In genomic region chr11:3145206-3145520, GRCh38 we compare ENCODE assay signal across 25 cellular contexts.
"Had no signal": no experiment of that assay in that cellular context is flagged by ENCODE, and none has a peak within 500 bp of the region (broad histone marks: within the 10 kb centered on the region; RNA-seq: fewer than 3 reads in every experiment).

No MANE protein-coding gene starts in this region.

- H3K27ac ChIP-seq: left lung, neutrophil, ovary, prostate gland, uterus, VCaP had no signal

- H3K36me3 ChIP-seq: ovary, prostate gland, uterus had no signal

- H3K27ac Mint-ChIP-seq: activated CD4-positive, alpha-beta memory T cell treated with anti-CD3 and anti-CD28 coated beads, Interleukin-2, amount 10 ng/mL, durations not matched to agents 7 days and 5 days; activated CD4-positive, alpha-beta T cell treated with anti-CD3 and anti-CD28 coated beads, Interleukin-2, amount 10 ng/mL, durations not matched to agents 24 days and 14 days; activated T-helper 1 cell treated with anti-CD3 and anti-CD28 coated beads, Interleukin-12 subunit alpha, Interleukin-12 subunit beta, Interleukin-2, Interleukin-4 antibody, amounts not matched to agents 30 ng/mL and 10 ng/mL and 1 ng/mL, durations not matched to agents 14 hours and 24 hours and 36 hours; stimulated activated naive CD8-positive, alpha-beta T cell treated with anti-CD3 and anti-CD28 coated beads, Interleukin-15, Interleukin-2, amounts not matched to agents 100 ng/mL and 50 ng/mL, for 24 hours had no signal

- ATAC-seq: activated CD4-positive, CD25-positive, alpha-beta regulatory T cell treated with anti-CD3 and anti-CD28 coated beads, Interleukin-2, amount 50 U/mL, for 24 hours; left lung; naive thymus-derived CD8-positive, alpha-beta T cell had no signal

- H3K9me3 Mint-ChIP-seq: activated CD4-positive, alpha-beta memory T cell treated with anti-CD3 and anti-CD28 coated beads, Interleukin-2, amount 10 ng/mL, durations not matched to agents 7 days and 5 days; activated CD4-positive, alpha-beta T cell treated with anti-CD3 and anti-CD28 coated beads, Interleukin-2, amount 10 ng/mL, durations not matched to agents 24 days and 14 days; activated T-helper 1 cell treated with anti-CD3 and anti-CD28 coated beads, Interleukin-12 subunit alpha, Interleukin-12 subunit beta, Interleukin-2, Interleukin-4 antibody, amounts not matched to agents 30 ng/mL and 10 ng/mL and 1 ng/mL, durations not matched to agents 14 hours and 24 hours and 36 hours; naive thymus-derived CD8-positive, alpha-beta T cell; stimulated activated naive CD8-positive, alpha-beta T cell treated with anti-CD3 and anti-CD28 coated beads, Interleukin-15, Interleukin-2, amounts not matched to agents 100 ng/mL and 50 ng/mL, for 24 hours had no signal

- H3K4me1 Mint-ChIP-seq: activated CD4-positive, alpha-beta memory T cell treated with anti-CD3 and anti-CD28 coated beads, Interleukin-2, amount 10 ng/mL, durations not matched to agents 7 days and 5 days; activated CD4-positive, alpha-beta T cell treated with anti-CD3 and anti-CD28 coated beads, Interleukin-2, amount 10 ng/mL, durations not matched to agents 24 days and 14 days had no signal

- H3K9me3 ChIP-seq: left lung, neutrophil, ovary, prostate gland, tibial nerve, uterus had no signal

- H3K4me3 Mint-ChIP-seq: activated CD4-positive, alpha-beta memory T cell treated with anti-CD3 and anti-CD28 coated beads, Interleukin-2, amount 10 ng/mL, durations not matched to agents 7 days and 5 days; activated CD4-positive, alpha-beta T cell treated with anti-CD3 and anti-CD28 coated beads, Interleukin-2, amount 10 ng/mL, durations not matched to agents 24 days and 14 days; activated T-helper 1 cell treated with anti-CD3 and anti-CD28 coated beads, Interleukin-12 subunit alpha, Interleukin-12 subunit beta, Interleukin-2, Interleukin-4 antibody, amounts not matched to agents 30 ng/mL and 10 ng/mL and 1 ng/mL, durations not matched to agents 14 hours and 24 hours and 36 hours; naive thymus-derived CD8-positive, alpha-beta T cell; stimulated activated naive CD8-positive, alpha-beta T cell treated with anti-CD3 and anti-CD28 coated beads, Interleukin-15, Interleukin-2, amounts not matched to agents 100 ng/mL and 50 ng/mL, for 24 hours had no signal

- DNase-seq: activated CD4-positive, alpha-beta memory T cell treated with anti-CD3 and anti-CD28 coated beads, Interleukin-2, amount 10 ng/mL, durations not matched to agents 7 days and 5 days; activated CD4-positive, alpha-beta T cell treated with anti-CD3 and anti-CD28 coated beads, Interleukin-2, amount 10 ng/mL, durations not matched to agents 24 days and 14 days; activated gamma-delta T cell; activated naive CD4-positive, alpha-beta T cell treated with anti-CD3 and anti-CD28 coated beads, Interleukin-2, amount 50 U/mL, for 16 hours; aorta; central memory CD4-positive, alpha-beta T cell; dermis blood vessel endothelial cell; effector CD8-positive, alpha-beta T cell; foreskin melanocyte; left lung; naive thymus-derived CD8-positive, alpha-beta T cell; ovary; stimulated activated CD4-positive, alpha-beta T cell treated with anti-CD3 and anti-CD28 coated beads, Interleukin-12 subunit alpha, Interleukin-12 subunit beta, amount 100 ng/mL, for 4 hours; stimulated activated CD4-positive, alpha-beta T cell treated with anti-CD3 and anti-CD28 coated beads, Interleukin-4, amount 100 ng/mL, for 4 hours; substantia nigra; T-helper 2 cell; uterus had no signal

- H3K27me3 ChIP-seq: left lung, neutrophil, ovary, tibial nerve, uterus had no signal

- H3K27me3 Mint-ChIP-seq: activated CD4-positive, alpha-beta memory T cell treated with anti-CD3 and anti-CD28 coated beads, Interleukin-2, amount 10 ng/mL, durations not matched to agents 7 days and 5 days; activated CD4-positive, alpha-beta T cell treated with anti-CD3 and anti-CD28 coated beads, Interleukin-2, amount 10 ng/mL, durations not matched to agents 24 days and 14 days; naive thymus-derived CD8-positive, alpha-beta T cell; stimulated activated naive CD8-positive, alpha-beta T cell treated with anti-CD3 and anti-CD28 coated beads, Interleukin-15, Interleukin-2, amounts not matched to agents 100 ng/mL and 50 ng/mL, for 24 hours had no signal

- H3K4me1 ChIP-seq: prostate gland had no signal

- H3K4me3 ChIP-seq: left lung, lung, ovary, prostate gland, tibial nerve, uterus had no signal
